In genomic region chr14:35404496-35405303, GRCh38 we compare ENCODE assay signal across 1 cellular context.
TF ChIP-seq lines count a peak whose summit lies in the region.

Gene NFKBIA, minus strand, starts transcription at chr14:35404749. Its CDS starts 105 bp downstream, at chr14:35404644.

TF ChIP-seq in HEK293, 187 proteins besides CTCF, POLR2A, EP300 and RAD21 (continued from another document):
- TF ChIP-seq ZBTB26 (tag by site-specific recombination; optimal IDR thresholded peaks at IDR 0.05) (peak; percentile 88), OSR2 (tag by site-specific recombination; IDR thresholded peaks at IDR 0.05) (no peak), ZNF449 (tag by site-specific recombination; IDR thresholded peaks at IDR 0.05) (no peak), BCL11B (tag by site-specific recombination; IDR thresholded peaks at IDR 0.05; ENCODE audit: low read depth) (no peak), ZNF830 (tag by site-specific recombination; IDR thresholded peaks at IDR 0.05; ENCODE audit: low read depth) (no peak), ZBTB6 (tag by site-specific recombination; IDR thresholded peaks at IDR 0.05) (no peak), ZNF423 (tag by site-specific recombination; IDR thresholded peaks at IDR 0.05) (0 out of 2 replicates have a peak, but pooled peaks have one; percentile 27), ZNF658 (tag by site-specific recombination; IDR thresholded peaks at IDR 0.05) (no peak), ZSCAN23 (tag by site-specific recombination; IDR thresholded peaks at IDR 0.05) (no peak), ZSCAN30 (tag by site-specific recombination; IDR thresholded peaks at IDR 0.05) (peak; percentile 90), PRDM4 (tag by site-specific recombination; IDR thresholded peaks at IDR 0.05) (no peak), ZNF138 (tag by site-specific recombination; IDR thresholded peaks at IDR 0.05; ENCODE audit: borderline replicate concordance) (no peak), INSM2 (tag by site-specific recombination; IDR thresholded peaks at IDR 0.05) (peak; percentile 26; the same call in 1 of the 2 replicates), ZNF626 (tag by site-specific recombination; IDR thresholded peaks at IDR 0.05) (no peak), ZNF704 (tag by site-specific recombination; IDR thresholded peaks at IDR 0.05) (no peak), ZEB2 (tag by site-specific recombination; IDR thresholded peaks at IDR 0.05) (0 out of 2 replicates have a peak, but pooled peaks have one; percentile 62), ZNF692 (tag by site-specific recombination; IDR thresholded peaks at IDR 0.05) (0 out of 2 replicates have a peak, but pooled peaks have one; percentile 52)
